1 cellular context compared by ENCODE assay signal in the genomic region with DNA sequence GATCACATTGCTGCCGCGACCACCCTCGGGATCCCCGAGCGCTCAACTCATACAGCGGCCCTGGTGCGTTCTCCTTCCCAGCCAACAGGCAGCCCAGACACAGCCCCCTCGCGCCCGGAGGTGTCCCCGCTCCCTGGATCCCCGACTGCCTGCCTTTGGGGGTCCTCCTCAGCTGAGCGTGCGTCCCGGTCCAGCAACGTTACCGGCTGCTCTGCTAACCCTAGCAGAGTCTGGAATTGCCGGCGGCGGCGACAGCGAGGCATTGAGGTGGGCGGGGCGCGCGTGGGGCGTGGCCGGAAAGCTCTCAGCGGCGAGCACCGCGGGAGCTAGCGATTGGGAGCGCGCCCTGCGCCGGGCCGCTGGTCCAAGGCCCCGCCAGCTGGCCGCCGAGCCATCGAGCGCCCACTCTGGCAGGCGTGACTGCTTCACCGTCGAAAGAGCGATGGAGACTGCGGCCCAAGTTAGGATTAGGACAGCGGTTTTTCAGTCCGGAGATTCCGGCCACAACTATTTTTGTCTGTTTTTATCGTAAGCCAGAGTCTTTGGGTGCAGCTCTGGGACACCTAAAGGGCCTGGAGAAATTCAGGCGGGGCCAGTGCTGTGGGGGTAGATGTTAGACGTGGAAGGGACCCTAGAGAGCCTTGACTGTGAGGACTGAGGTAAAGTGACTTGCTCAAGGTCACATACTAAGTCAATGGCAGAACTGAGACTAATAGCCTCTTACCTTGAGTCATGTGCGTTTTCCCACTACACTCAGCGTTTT.
TF ChIP-seq lines count a peak whose summit lies in the region.

A gene (minus strand): TSS at position 232 of the 763 bp plus-strand sequence. CDS start 17,575 bp downstream, outside the sequence.

TF ChIP-seq in HepG2, 621 proteins besides CTCF, POLR2A, EP300 and RAD21 (continued from another document and continues in another):
- TF ChIP-seq NKX3-1 (CRISPR knock-in tag; IDR thresholded peaks at IDR 0.05) (peak; percentile 95), KDM2A (CRISPR knock-in tag; IDR thresholded peaks at IDR 0.05; ENCODE audit: borderline replicate concordance, low read depth) (peak; percentile 99), RARG (CRISPR knock-in tag; IDR thresholded peaks at IDR 0.05; ENCODE audit: low read depth) (peak; percentile 99), JUNB (CRISPR knock-in tag; IDR thresholded peaks at IDR 0.05; ENCODE audit: borderline replicate concordance) (no peak; the same call in 1 of the 2 replicates), ZNF234 (CRISPR knock-in tag; conservative IDR thresholded peaks at IDR 0.05) (no peak; the same call in 1 of the 2 replicates), NR2F2 (IDR thresholded peaks at IDR 0.05; ENCODE audit: borderline replicate concordance, low read depth) (no peak), GATAD1 (CRISPR knock-in tag; IDR thresholded peaks at IDR 0.05) (peak; percentile 93), ZNF543 (CRISPR knock-in tag; IDR thresholded peaks at IDR 0.05) (peak; percentile 96), ZNF550 (CRISPR knock-in tag; IDR thresholded peaks at IDR 0.05; ENCODE audit: borderline replicate concordance) (peak; percentile 99), TCF7 (IDR thresholded peaks at IDR 0.05; ENCODE audit: low read depth) (0 out of 2 replicates have a peak, but pooled peaks have one; percentile 9), ATAD3A (CRISPR knock-in tag; IDR thresholded peaks at IDR 0.05) (no peak), FOXK1 (CRISPR knock-in tag; IDR thresholded peaks at IDR 0.05; ENCODE audit: borderline replicate concordance, low read depth) (peak; percentile 93), FOXA1 (IDR thresholded peaks at IDR 0.05) (no peak), FOXA1 (CRISPR knock-in tag; IDR thresholded peaks at IDR 0.05) (peak; percentile 54; the same call in 1 of the 2 replicates), ZNF530 (CRISPR knock-in tag; IDR thresholded peaks at IDR 0.05; ENCODE audit: low read depth) (no peak), KMT2B (CRISPR knock-in tag; IDR thresholded peaks at IDR 0.05) (peak; percentile 99), ZBTB3 (CRISPR knock-in tag; IDR thresholded peaks at IDR 0.05; ENCODE audit: borderline replicate concordance, low read depth) (peak; percentile 98), ZNF496 (CRISPR knock-in tag; IDR thresholded peaks at IDR 0.05; ENCODE audit: insufficient replicate concordance) (no peak), SNAPC2 (CRISPR knock-in tag; IDR thresholded peaks at IDR 0.05) (peak; percentile 97), ZNF468 (CRISPR knock-in tag; IDR thresholded peaks at IDR 0.05) (peak; percentile 95), ZNF121 (CRISPR knock-in tag; IDR thresholded peaks at IDR 0.05) (peak; percentile 97), CHD2 (IDR thresholded peaks at IDR 0.05; ENCODE audit: low read depth, low read length) (peak; percentile 77), SIX4 (CRISPR knock-in tag; IDR thresholded peaks at IDR 0.05) (peak; percentile 90), PCBP1 (IDR thresholded peaks at IDR 0.05; ENCODE audit: borderline replicate concordance, low read depth, low read length) (peak; percentile 92), PRPF4 (IDR thresholded peaks at IDR 0.05; ENCODE audit: low read depth, low read length, poor library complexity, severe bottlenecking) (no peak), HNRNPK (IDR thresholded peaks at IDR 0.05; ENCODE audit: low read depth, low read length, poor library complexity, severe bottlenecking) (peak; percentile 88), CENPT (CRISPR knock-in tag; IDR thresholded peaks at IDR 0.05; ENCODE audit: low read depth) (peak; percentile 96), ZNF3 (CRISPR knock-in tag; IDR thresholded peaks at IDR 0.05) (peak; percentile 73; the same call in 1 of the 2 replicates), CEBPG (CRISPR knock-in tag; IDR thresholded peaks at IDR 0.05) (peak; percentile 61), ZNF431 (CRISPR knock-in tag; IDR thresholded peaks at IDR 0.05; ENCODE audit: borderline replicate concordance, low read depth) (peak; percentile 99), SRSF4 (IDR thresholded peaks at IDR 0.05; ENCODE audit: low read depth, low read length, poor library complexity, severe bottlenecking) (no peak), BORCS8-MEF2B (CRISPR knock-in tag; IDR thresholded peaks at IDR 0.05) (peak; percentile 100), ZNF652 (CRISPR knock-in tag; IDR thresholded peaks at IDR 0.05; ENCODE audit: borderline replicate concordance, low read depth) (peak; percentile 58; the same call in 1 of the 2 replicates), HNRNPL (IDR thresholded peaks at IDR 0.05; ENCODE audit: low read depth, low read length) (peak; percentile 76; the same call in 1 of the 2 replicates), ZNF777 (CRISPR knock-in tag; IDR thresholded peaks at IDR 0.05) (peak; percentile 97)
- TF ChIP-seq, protein P1, sequence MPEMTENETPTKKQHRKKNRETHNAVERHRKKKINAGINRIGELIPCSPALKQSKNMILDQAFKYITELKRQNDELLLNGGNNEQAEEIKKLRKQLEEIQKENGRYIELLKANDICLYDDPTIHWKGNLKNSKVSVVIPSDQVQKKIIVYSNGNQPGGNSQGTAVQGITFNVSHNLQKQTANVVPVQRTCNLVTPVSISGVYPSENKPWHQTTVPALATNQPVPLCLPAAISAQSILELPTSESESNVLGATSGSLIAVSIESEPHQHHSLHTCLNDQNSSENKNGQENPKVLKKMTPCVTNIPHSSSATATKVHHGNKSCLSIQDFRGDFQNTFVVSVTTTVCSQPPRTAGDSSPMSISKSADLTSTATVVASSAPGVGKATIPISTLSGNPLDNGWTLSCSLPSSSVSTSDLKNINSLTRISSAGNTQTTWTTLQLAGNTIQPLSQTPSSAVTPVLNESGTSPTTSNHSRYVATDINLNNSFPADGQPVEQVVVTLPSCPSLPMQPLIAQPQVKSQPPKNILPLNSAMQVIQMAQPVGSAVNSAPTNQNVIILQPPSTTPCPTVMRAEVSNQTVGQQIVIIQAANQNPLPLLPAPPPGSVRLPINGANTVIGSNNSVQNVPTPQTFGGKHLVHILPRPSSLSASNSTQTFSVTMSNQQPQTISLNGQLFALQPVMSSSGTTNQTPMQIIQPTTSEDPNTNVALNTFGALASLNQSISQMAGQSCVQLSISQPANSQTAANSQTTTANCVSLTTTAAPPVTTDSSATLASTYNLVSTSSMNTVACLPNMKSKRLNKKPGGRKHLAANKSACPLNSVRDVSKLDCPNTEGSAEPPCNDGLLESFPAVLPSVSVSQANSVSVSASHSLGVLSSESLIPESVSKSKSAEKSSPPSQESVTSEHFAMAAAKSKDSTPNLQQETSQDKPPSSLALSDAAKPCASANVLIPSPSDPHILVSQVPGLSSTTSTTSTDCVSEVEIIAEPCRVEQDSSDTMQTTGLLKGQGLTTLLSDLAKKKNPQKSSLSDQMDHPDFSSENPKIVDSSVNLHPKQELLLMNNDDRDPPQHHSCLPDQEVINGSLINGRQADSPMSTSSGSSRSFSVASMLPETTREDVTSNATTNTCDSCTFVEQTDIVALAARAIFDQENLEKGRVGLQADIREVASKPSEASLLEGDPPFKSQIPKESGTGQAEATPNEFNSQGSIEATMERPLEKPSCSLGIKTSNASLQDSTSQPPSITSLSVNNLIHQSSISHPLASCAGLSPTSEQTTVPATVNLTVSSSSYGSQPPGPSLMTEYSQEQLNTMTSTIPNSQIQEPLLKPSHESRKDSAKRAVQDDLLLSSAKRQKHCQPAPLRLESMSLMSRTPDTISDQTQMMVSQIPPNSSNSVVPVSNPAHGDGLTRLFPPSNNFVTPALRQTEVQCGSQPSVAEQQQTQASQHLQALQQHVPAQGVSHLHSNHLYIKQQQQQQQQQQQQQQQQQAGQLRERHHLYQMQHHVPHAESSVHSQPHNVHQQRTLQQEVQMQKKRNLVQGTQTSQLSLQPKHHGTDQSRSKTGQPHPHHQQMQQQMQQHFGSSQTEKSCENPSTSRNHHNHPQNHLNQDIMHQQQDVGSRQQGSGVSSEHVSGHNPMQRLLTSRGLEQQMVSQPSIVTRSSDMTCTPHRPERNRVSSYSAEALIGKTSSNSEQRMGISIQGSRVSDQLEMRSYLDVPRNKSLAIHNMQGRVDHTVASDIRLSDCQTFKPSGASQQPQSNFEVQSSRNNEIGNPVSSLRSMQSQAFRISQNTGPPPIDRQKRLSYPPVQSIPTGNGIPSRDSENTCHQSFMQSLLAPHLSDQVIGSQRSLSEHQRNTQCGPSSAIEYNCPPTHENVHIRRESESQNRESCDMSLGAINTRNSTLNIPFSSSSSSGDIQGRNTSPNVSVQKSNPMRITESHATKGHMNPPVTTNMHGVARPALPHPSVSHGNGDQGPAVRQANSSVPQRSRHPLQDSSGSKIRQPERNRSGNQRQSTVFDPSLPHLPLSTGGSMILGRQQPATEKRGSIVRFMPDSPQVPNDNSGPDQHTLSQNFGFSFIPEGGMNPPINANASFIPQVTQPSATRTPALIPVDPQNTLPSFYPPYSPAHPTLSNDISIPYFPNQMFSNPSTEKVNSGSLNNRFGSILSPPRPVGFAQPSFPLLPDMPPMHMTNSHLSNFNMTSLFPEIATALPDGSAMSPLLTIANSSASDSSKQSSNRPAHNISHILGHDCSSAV (CRISPR knock-in tag; IDR thresholded peaks at IDR 0.05; ENCODE audit: borderline replicate concordance): peak; percentile 98
- TF ChIP-seq, protein P2, sequence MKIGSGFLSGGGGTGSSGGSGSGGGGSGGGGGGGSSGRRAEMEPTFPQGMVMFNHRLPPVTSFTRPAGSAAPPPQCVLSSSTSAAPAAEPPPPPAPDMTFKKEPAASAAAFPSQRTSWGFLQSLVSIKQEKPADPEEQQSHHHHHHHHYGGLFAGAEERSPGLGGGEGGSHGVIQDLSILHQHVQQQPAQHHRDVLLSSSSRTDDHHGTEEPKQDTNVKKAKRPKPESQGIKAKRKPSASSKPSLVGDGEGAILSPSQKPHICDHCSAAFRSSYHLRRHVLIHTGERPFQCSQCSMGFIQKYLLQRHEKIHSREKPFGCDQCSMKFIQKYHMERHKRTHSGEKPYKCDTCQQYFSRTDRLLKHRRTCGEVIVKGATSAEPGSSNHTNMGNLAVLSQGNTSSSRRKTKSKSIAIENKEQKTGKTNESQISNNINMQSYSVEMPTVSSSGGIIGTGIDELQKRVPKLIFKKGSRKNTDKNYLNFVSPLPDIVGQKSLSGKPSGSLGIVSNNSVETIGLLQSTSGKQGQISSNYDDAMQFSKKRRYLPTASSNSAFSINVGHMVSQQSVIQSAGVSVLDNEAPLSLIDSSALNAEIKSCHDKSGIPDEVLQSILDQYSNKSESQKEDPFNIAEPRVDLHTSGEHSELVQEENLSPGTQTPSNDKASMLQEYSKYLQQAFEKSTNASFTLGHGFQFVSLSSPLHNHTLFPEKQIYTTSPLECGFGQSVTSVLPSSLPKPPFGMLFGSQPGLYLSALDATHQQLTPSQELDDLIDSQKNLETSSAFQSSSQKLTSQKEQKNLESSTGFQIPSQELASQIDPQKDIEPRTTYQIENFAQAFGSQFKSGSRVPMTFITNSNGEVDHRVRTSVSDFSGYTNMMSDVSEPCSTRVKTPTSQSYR (CRISPR knock-in tag; IDR thresholded peaks at IDR 0.05; ENCODE audit: borderline replicate concordance): peak; percentile 76
- TF ChIP-seq, protein P3, sequence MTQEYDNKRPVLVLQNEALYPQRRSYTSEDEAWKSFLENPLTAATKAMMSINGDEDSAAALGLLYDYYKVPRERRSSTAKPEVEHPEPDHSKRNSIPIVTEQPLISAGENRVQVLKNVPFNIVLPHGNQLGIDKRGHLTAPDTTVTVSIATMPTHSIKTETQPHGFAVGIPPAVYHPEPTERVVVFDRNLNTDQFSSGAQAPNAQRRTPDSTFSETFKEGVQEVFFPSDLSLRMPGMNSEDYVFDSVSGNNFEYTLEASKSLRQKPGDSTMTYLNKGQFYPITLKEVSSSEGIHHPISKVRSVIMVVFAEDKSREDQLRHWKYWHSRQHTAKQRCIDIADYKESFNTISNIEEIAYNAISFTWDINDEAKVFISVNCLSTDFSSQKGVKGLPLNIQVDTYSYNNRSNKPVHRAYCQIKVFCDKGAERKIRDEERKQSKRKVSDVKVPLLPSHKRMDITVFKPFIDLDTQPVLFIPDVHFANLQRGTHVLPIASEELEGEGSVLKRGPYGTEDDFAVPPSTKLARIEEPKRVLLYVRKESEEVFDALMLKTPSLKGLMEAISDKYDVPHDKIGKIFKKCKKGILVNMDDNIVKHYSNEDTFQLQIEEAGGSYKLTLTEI (CRISPR knock-in tag; conservative IDR thresholded peaks at IDR 0.05): peak; percentile 37; the same call in 1 of the 2 replicates
- TF ChIP-seq, protein P4, sequence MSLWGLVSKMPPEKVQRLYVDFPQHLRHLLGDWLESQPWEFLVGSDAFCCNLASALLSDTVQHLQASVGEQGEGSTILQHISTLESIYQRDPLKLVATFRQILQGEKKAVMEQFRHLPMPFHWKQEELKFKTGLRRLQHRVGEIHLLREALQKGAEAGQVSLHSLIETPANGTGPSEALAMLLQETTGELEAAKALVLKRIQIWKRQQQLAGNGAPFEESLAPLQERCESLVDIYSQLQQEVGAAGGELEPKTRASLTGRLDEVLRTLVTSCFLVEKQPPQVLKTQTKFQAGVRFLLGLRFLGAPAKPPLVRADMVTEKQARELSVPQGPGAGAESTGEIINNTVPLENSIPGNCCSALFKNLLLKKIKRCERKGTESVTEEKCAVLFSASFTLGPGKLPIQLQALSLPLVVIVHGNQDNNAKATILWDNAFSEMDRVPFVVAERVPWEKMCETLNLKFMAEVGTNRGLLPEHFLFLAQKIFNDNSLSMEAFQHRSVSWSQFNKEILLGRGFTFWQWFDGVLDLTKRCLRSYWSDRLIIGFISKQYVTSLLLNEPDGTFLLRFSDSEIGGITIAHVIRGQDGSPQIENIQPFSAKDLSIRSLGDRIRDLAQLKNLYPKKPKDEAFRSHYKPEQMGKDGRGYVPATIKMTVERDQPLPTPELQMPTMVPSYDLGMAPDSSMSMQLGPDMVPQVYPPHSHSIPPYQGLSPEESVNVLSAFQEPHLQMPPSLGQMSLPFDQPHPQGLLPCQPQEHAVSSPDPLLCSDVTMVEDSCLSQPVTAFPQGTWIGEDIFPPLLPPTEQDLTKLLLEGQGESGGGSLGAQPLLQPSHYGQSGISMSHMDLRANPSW (CRISPR knock-in tag; IDR thresholded peaks at IDR 0.05; ENCODE audit: borderline replicate concordance): peak; percentile 93
